In genomic region chr20:34016736-34017135, GRCh38 we compare ENCODE assay signal across 21 cellular contexts. TPM values are rescaled to one million over a fixed set of nuclear protein-coding genes. Genes with fewer than 3 reads are reported as not detected.
DNase-seq lines count a peak whose midpoint lies in the region; ATAC-seq and TF ChIP-seq lines count a peak whose summit lies in the region.
"Had no signal": no experiment of that assay in that cellular context is flagged by ENCODE, and none has a peak within 500 bp of the region (broad histone marks: within the 10 kb centered on the region; RNA-seq: fewer than 3 reads in every experiment).

No MANE protein-coding gene starts in this region.

- peaks cover 4% of the 10 kb centered on the region for H3K9me3 ChIP-seq in mammary epithelial cell (replicated peaks; ENCODE audit: insufficient read depth, low read length)
- no peaks in the 10 kb centered on the region for H3K9me3 ChIP-seq in breast epithelium
- H3K9me3 ChIP-seq in NT2/D1 (ENCODE audit: insufficient read depth, low read length), result 0 out of 2 replicates have a peak, but pooled peaks cover 5% of the 10 kb centered on the region
- no peaks in the 10 kb centered on the region for H3K9me3 ChIP-seq in aorta (ENCODE audit: control insufficient read depth, low read length)
- no peaks in the 10 kb centered on the region for H3K9me3 ChIP-seq in effector memory CD4-positive, alpha-beta T cell (ENCODE audit: control insufficient read depth, low read length)
- H3K9me3 ChIP-seq: A549; BLaER1 treated with 17β-estradiol and CSF1 and Interleukin-3, amounts not matched to agents 10 nM and 100 nM; right atrium auricular region had no signal

- H3K4me2 ChIP-seq in mammary epithelial cell (ENCODE audit: insufficient read depth, low read depth, low read length), result peak overlapping the region; percentile 36
- H3K4me2 ChIP-seq: A549 had no signal

- H3K4me3 ChIP-seq in mammary epithelial cell (replicated peaks in 1 of 3; ENCODE audit: insufficient read depth in 1 of 3, low read depth in 2 of 3, low read length in 3 of 3), result no peak overlapping the region
- H3K4me3 ChIP-seq in breast epithelium, result no peak overlapping the region
- H3K4me3 ChIP-seq in NT2/D1 (ENCODE audit: insufficient read length, low read depth), result no peak overlapping the region
- no peak overlapping the region for H3K4me3 ChIP-seq in aorta (ENCODE audit: low read length in 2 of 2)
- H3K4me3 ChIP-seq in effector memory CD4-positive, alpha-beta T cell (ENCODE audit: insufficient read depth, low read depth, low read length, poor library complexity, severe bottlenecking), result no peak overlapping the region
- H3K4me3 ChIP-seq: A549; BLaER1 treated with 17β-estradiol and CSF1 and Interleukin-3, amounts not matched to agents 10 nM and 100 nM; right atrium auricular region had no signal

- TF ChIP-seq CTCF in mammary epithelial cell (conservative IDR thresholded peaks at IDR 0.05 in 1 of 2, IDR thresholded peaks at IDR 0.05 in 1 of 2; ENCODE audit: extremely low read depth in 1 of 2, insufficient read depth in 1 of 2, low read depth in 1 of 2, low read length in 2 of 2) (no peak), breast epithelium (IDR thresholded peaks at IDR 0.05) (no peak)

- dilution Hi-C loops in mammary epithelial cell (cut with HindIII; ENCODE audit: low sequenced_read_pairs), result no loop called here

- H3K27me3 ChIP-seq in mammary epithelial cell (ENCODE audit: insufficient read depth, low read length) (no peaks in the 10 kb centered on the region), breast epithelium (no peaks in the 10 kb centered on the region), NT2/D1 (ENCODE audit: insufficient read depth, insufficient read length) (no peaks in the 10 kb centered on the region), aorta (ENCODE audit: control insufficient read depth in 1 of 2, insufficient read depth in 2 of 2, low read length in 1 of 2) (no peaks in the 10 kb centered on the region)
- no peaks in the 10 kb centered on the region for H3K27me3 ChIP-seq in effector memory CD4-positive, alpha-beta T cell (replicated peaks; ENCODE audit: control insufficient read depth, insufficient read depth, low read length, poor library complexity, severe bottlenecking)
- H3K27me3 ChIP-seq: BLaER1 treated with 17β-estradiol and CSF1 and Interleukin-3, amounts not matched to agents 10 nM and 100 nM; foreskin keratinocyte; right atrium auricular region had no signal

- H4K20me1 ChIP-seq in mammary epithelial cell (ENCODE audit: insufficient read depth, low read length), result no peaks in the 10 kb centered on the region

- H3K27ac ChIP-seq in mammary epithelial cell (ENCODE audit: insufficient read depth, low read depth, low read length) (no peak overlapping the region), breast epithelium (no peak overlapping the region), aorta (ENCODE audit: low read depth in 1 of 2, low read length in 2 of 2) (peak overlapping the region; percentile 42 to 60)
- no peak overlapping the region for H3K27ac ChIP-seq in effector memory CD4-positive, alpha-beta T cell (ENCODE audit: insufficient read depth, low read length, poor library complexity, severe bottlenecking)
- H3K27ac ChIP-seq: A549; BLaER1 treated with 17β-estradiol and CSF1 and Interleukin-3, amounts not matched to agents 10 nM and 100 nM; foreskin keratinocyte; right atrium auricular region had no signal

- H3K79me2 ChIP-seq in mammary epithelial cell (ENCODE audit: insufficient read depth, low read length), result peaks cover 78% of the 10 kb centered on the region

- peaks cover 85 to 96% of the 10 kb centered on the region in 2 donors for H3K4me1 Mint-ChIP-seq in immature natural killer cell

- ATAC-seq in aorta (ENCODE audit: low FRiP score), result no peak

- peak overlapping the region; percentile 6 for H3K9ac ChIP-seq in mammary epithelial cell (ENCODE audit: insufficient read depth, low read length)
- peak overlapping the region; percentile 34 for H3K9ac ChIP-seq in NT2/D1 (ENCODE audit: insufficient read length, low read depth)
- H3K9ac ChIP-seq: BLaER1 treated with 17β-estradiol and CSF1 and Interleukin-3, amounts not matched to agents 10 nM and 100 nM had no signal

- H3K36me3 ChIP-seq in mammary epithelial cell (ENCODE audit: insufficient read depth, low read length) (no peaks in the 10 kb centered on the region), breast epithelium (no peaks in the 10 kb centered on the region), NT2/D1 (ENCODE audit: insufficient read depth, insufficient read length, low read length) (peaks cover 5% of the 10 kb centered on the region), aorta (ENCODE audit: control insufficient read depth in 1 of 2, insufficient read depth in 2 of 2, low read length in 1 of 2) (no peaks in the 10 kb centered on the region)
- H3K36me3 ChIP-seq in effector memory CD4-positive, alpha-beta T cell (ENCODE audit: control insufficient read depth, insufficient read depth, low read length), result no peaks in the 10 kb centered on the region
- H3K36me3 ChIP-seq: right atrium auricular region had no signal

- no TSS peak for BruUV-seq in mammary epithelial cell (replicated peaks; lab: Mats Ljungman, UMichigan)

- peak overlapping the region in 4 of 6 donors; percentile 27 to 63 (median 42) for H3K27ac Mint-ChIP-seq in immature natural killer cell

- no peaks in the 10 kb centered on the region for H3K36me3 Mint-ChIP-seq in immature natural killer cell

- WGBS in mammary epithelial cell (ENCODE audit: low coverage, missing lambda C conversion rate), result 76% methylated on average over 5 of the region's 5 CpGs
- WGBS in aorta, 2 donors, result 69 to 71% methylated on average over 5 of the region's 5 CpGs

- H3K4me3 Mint-ChIP-seq in immature natural killer cell, result peak overlapping the region in 1 of 5 donors; percentile 7
- H3K4me3 Mint-ChIP-seq: activated CD4-positive, alpha-beta T cell treated with anti-CD3 and anti-CD28 coated beads, Interleukin-2, amount 10 ng/mL, durations not matched to agents 7 days and 5 days had no signal

- H3K4me1 ChIP-seq in mammary epithelial cell (ENCODE audit: insufficient read depth, low read length), result peaks cover 60% of the 10 kb centered on the region
- H3K4me1 ChIP-seq in breast epithelium, result peaks cover 0 to 2% of the 10 kb centered on the region in 2 donors
- H3K4me1 ChIP-seq in NT2/D1 (ENCODE audit: insufficient read depth, insufficient read length), result peaks cover 8% of the 10 kb centered on the region
- peaks cover 23 to 32% of the 10 kb centered on the region in 2 donors for H3K4me1 ChIP-seq in aorta (ENCODE audit: control insufficient read depth in 1 of 2, insufficient read depth in 2 of 2, low read length in 2 of 2)
- no peaks in the 10 kb centered on the region for H3K4me1 ChIP-seq in effector memory CD4-positive, alpha-beta T cell (ENCODE audit: control insufficient read depth, insufficient read depth, low read length, poor library complexity, severe bottlenecking)

- intact Hi-C loops in mammary epithelial cell (cut with micrococcal nuclease) (loop anchor here (1.0 kb wide), 1 partner anchor 23 kb away; the partner anchor contains the start of gene RALY), breast epithelium (cut with DNase I; ENCODE audit: low total_unique reads) (no loop called here), aorta (cut with DNase I) (loop anchor here in 1 of 2 donors (5.0 kb wide), 1 partner anchor 41 kb away; no protein-coding TSS in a partner anchor)

- peaks cover 0 to 7% (median 0%) of the 10 kb centered on the region in 3 donors for H3K27me3 Mint-ChIP-seq in immature natural killer cell (ENCODE audit: low read depth in 3 of 3)
- H3K27me3 Mint-ChIP-seq: activated CD4-positive, alpha-beta T cell treated with anti-CD3 and anti-CD28 coated beads, Interleukin-2, amount 10 ng/mL, durations not matched to agents 7 days and 5 days had no signal

- DNase-seq in mammary epithelial cell (no peak), breast epithelium (ENCODE audit: low spot score in 2 of 2) (no peak), NT2/D1 (ENCODE audit: low read depth, low spot score) (no peak), immature natural killer cell (no peak), aorta (no peak), hippocampal formation (lab: John Stamatoyannopoulos, UW) (no peak)
- DNase-seq in effector memory CD4-positive, alpha-beta T cell, result no peak
- no peak for DNase-seq in activated CD8-positive, alpha-beta memory T cell treated with anti-CD3 and anti-CD28 coated beads, Interleukin-2, amount 50 U/mL, for 48 hours
- DNase-seq: activated CD4-positive, alpha-beta T cell treated with anti-CD3 and anti-CD28 coated beads, Interleukin-2, amount 10 ng/mL, durations not matched to agents 7 days and 5 days; activated effector memory CD4-positive, alpha-beta T cell treated with Interleukin-2 at 50 U/mL for 16 hours; foreskin keratinocyte; GOT3; hypothalamus; Kasumi-1; NCI-H1048; NCI-H526 treated with DMSO at 0.1 percent for 48 hours; OCI-M1; SHP77 treated with DMSO at 0.1 percent for 48 hours had no signal

- H3K9me3 Mint-ChIP-seq in immature natural killer cell, result no peaks in the 10 kb centered on the region
- H3K9me3 Mint-ChIP-seq: activated CD4-positive, alpha-beta T cell treated with anti-CD3 and anti-CD28 coated beads, Interleukin-2, amount 10 ng/mL, durations not matched to agents 7 days and 5 days had no signal

- CTCF ChIA-PET in mammary epithelial cell (lab: Charles Lee; ENCODE audit: low non-redundant PET), result no interaction called here

- in situ Hi-C loops in mammary epithelial cell (cut with MboI; ENCODE audit: low sequenced_read_pairs in 2 of 2), result no loop called here

- H2AFZ ChIP-seq in mammary epithelial cell (ENCODE audit: low read depth, low read length), result no peak overlapping the region

- TF ChIP-seq POLR2A in breast epithelium (IDR thresholded peaks at IDR 0.05), result no peak

RNA-seq across cellular contexts. Expression of gene RALY, which starts 23.0 kb away (rescaled TPM):
- 100 to 1,000 TPM in 1 of 2 donors, 10 to 100 TPM in 1; 50.7 to 145 TPM for total RNA-seq in mammary epithelial cell
- polyA plus RNA-seq in mammary epithelial cell, result 112 TPM
- polyA minus RNA-seq in mammary epithelial cell, result 77.2 TPM
- total RNA-seq in breast epithelium, result 100 to 1,000 TPM in 1 of 3 donors, 10 to 100 TPM in 2; 73.5 to 120 (median 96.4) TPM
- 100 to 1,000 TPM; 271 to 323 (median 273) TPM for polyA plus RNA-seq in immature natural killer cell
- total RNA-seq in aorta, result 100 to 1,000 TPM; 114 to 134 TPM
- 100 to 1,000 TPM; 120 to 148 TPM for polyA plus RNA-seq in aorta

Comparison
In these comparisons a context has a peak if more than half of its experiments do, and no peak if none do; other contexts are left out.
1. H3K27ac ChIP-seq: peak in aorta (2 of 2); none in mammary epithelial cell (single experiment), breast epithelium (0 of 2) and effector memory CD4-positive, alpha-beta T cell (single experiment).